In genomic region chr7:65770473-65771163, GRCh38 we compare ENCODE assay signal across 8 cellular contexts.
DNase-seq lines count a peak whose midpoint lies in the region; ATAC-seq, FAIRE-seq and TF ChIP-seq lines count a peak whose summit lies in the region.
"Not testable (repeated sequence)": the region's sequence is repeated elsewhere in the genome, so short reads cannot be mapped to it uniquely, and the experiment has no call there.

No MANE protein-coding gene starts in this region.

- peak overlapping the region; percentile 91 for H3K27ac Mint-ChIP-seq in type B pancreatic cell

- not testable (repeated sequence) for H3K4me1 Mint-ChIP-seq in type B pancreatic cell (ENCODE audit: unreplicated experiment)

- H3K36me3 Mint-ChIP-seq in type B pancreatic cell = not testable (repeated sequence)

- not testable (repeated sequence) for H3K27me3 Mint-ChIP-seq in type B pancreatic cell

- H3K4me1 ChIP-seq in adipocyte (ENCODE audit: control insufficient read depth, insufficient read depth, low read length) = not testable (repeated sequence)

- H3K9me3 ChIP-seq in adipocyte (ENCODE audit: control insufficient read depth, low read length) = not testable (repeated sequence)

- not testable (repeated sequence) for H3K9me3 Mint-ChIP-seq in type B pancreatic cell

- H3K4me3 ChIP-seq in adipocyte (ENCODE audit: low read length) = peak overlapping the region; percentile 94

- peak; percentile 99 for ATAC-seq in HG02798 (IDR thresholded peaks at IDR 0.05; ENCODE audit: poor library complexity, unreplicated experiment)

- not testable (repeated sequence) for H3K27me3 ChIP-seq in adipocyte (replicated peaks; ENCODE audit: control insufficient read depth, insufficient read depth, low read length)

- H3K36me3 ChIP-seq in adipocyte (ENCODE audit: control insufficient read depth, insufficient read depth, low read length, severe bottlenecking) = not testable (repeated sequence)

- peak overlapping the region; percentile 90 for H3K4me3 Mint-ChIP-seq in type B pancreatic cell

- peak; percentile 37 for TF ChIP-seq CTCF in type B pancreatic cell (conservative IDR thresholded peaks at IDR 0.05)

- peak overlapping the region; percentile 92 for H3K9ac ChIP-seq in adipocyte (ENCODE audit: low read length)

- FAIRE-seq in GM12892 (lab: Jason Lieb, UNC) = peak; percentile 84

- peak; percentile 66; the same call in 1 of the 2 replicates for TF ChIP-seq POLR2A in GM12892 (IDR thresholded peaks at IDR 0.05; ENCODE audit: low read depth, low read length)

- intact Hi-C loops in cardiac septum (cut with DNase I) = not testable (repeated sequence)
- intact Hi-C loops in posterior cingulate gyrus (cut with DNase I) = loop anchor here (10.0 kb wide), 1 partner anchor 214 kb away; the partner anchor contains the start of gene GUSB

- DNase-seq in GM12892 (ENCODE audit: insufficient read length) = peak; percentile 57
- DNase-seq in NCI-H1417 treated with DMSO at 0.1 percent for 48 hours (lab: John Stamatoyannopoulos, UW) = peak; percentile 21
- peak; percentile 66 to 84 for DNase-seq in SW 1271 (lab: John Stamatoyannopoulos, UW)
- peak; percentile 96 for DNase-seq in adipocyte (ENCODE audit: low read depth)
- peak; percentile 99 for DNase-seq in cardiac septum (ENCODE audit: low spot score)
- peak; percentile 96 to 100 (median 98) for DNase-seq in posterior cingulate gyrus
- DNase-seq in type B pancreatic cell (ENCODE audit: extremely low spot score, unreplicated experiment) = peak; percentile 94

Comparison
In these comparisons a context has a peak if more than half of its experiments do, and no peak if none do; other contexts are left out.
1. Peak in every context shown above with its lines: DNase-seq, ATAC-seq and H3K4me3 ChIP-seq.
2. DNase-seq: peak in every context shown above with its lines; median percentile 99 in cardiac septum; 98 in posterior cingulate gyrus; 96 in adipocyte; 94 in type B pancreatic cell; 75 in SW 1271; 57 in GM12892; 21 in NCI-H1417 treated with DMSO at 0.1 percent for 48 hours.